In genomic region chr17:69479756-69480155, GRCh38 we compare ENCODE assay signal across 8 cellular contexts.
DNase-seq lines count a peak whose midpoint lies in the region; ATAC-seq and TF ChIP-seq lines count a peak whose summit lies in the region.
"Not testable (repeated sequence)": the region's sequence is repeated elsewhere in the genome, so short reads cannot be mapped to it uniquely, and the experiment has no call there.

No MANE protein-coding gene starts in this region.

- peak overlapping the region; percentile 94 for H3K27ac Mint-ChIP-seq in MCF 10A (ENCODE audit: low read depth, unreplicated experiment)

- not testable (repeated sequence) for DNase-seq in MCF 10A (ENCODE audit: unreplicated experiment); mammary epithelial cell; left ventricle myocardium inferior
- DNase-seq in psoas muscle (peak in 1 of 2 donors; percentile 67), gastrocnemius medialis (peak in 1 of 2 donors; percentile 52)

- H3K4me1 Mint-ChIP-seq in MCF 10A (ENCODE audit: insufficient read depth, unreplicated experiment), result peaks cover 21% of the 10 kb centered on the region

- H3K9ac ChIP-seq in mammary epithelial cell (ENCODE audit: insufficient read depth, low read length); subcutaneous abdominal adipose tissue (ENCODE audit: low read length in 5 of 5): not testable (repeated sequence)

- H3K4me2 ChIP-seq in mammary epithelial cell (ENCODE audit: insufficient read depth, low read depth, low read length), result peak overlapping the region; percentile 31

- H3K9me3 Mint-ChIP-seq in MCF 10A (ENCODE audit: unreplicated experiment), result not testable (repeated sequence)

- H3K27me3 ChIP-seq in mammary epithelial cell (ENCODE audit: insufficient read depth, low read length); left ventricle myocardium inferior (ENCODE audit: low read depth); psoas muscle (ENCODE audit: insufficient read depth in 3 of 3, low read length in 2 of 3); gastrocnemius medialis; subcutaneous abdominal adipose tissue (ENCODE audit: control insufficient read depth in 5 of 5, insufficient read depth in 4 of 5, low read length in 5 of 5): not testable (repeated sequence)

- not testable (repeated sequence) for H3K4me3 ChIP-seq in mammary epithelial cell (replicated peaks in 1 of 3; ENCODE audit: insufficient read depth in 1 of 3, low read depth in 2 of 3, low read length in 3 of 3); left ventricle myocardium inferior
- H3K4me3 ChIP-seq in psoas muscle (peak overlapping the region; percentile 59), gastrocnemius medialis (peak overlapping the region; percentile 49 to 62 (median 56)), subcutaneous abdominal adipose tissue (ENCODE audit: low read depth in 1 of 5, low read length in 5 of 5) (peak overlapping the region in 1 of 5 donors; percentile 31)

- WGBS in mammary epithelial cell (ENCODE audit: low coverage, missing lambda C conversion rate), result 42% methylated on average over 6 of the region's 7 CpGs
- 40 to 57% (median 42%) methylated on average over 7 of the region's 7 CpGs for WGBS in psoas muscle, 3 donors

- in situ Hi-C loops in mammary epithelial cell (cut with MboI; ENCODE audit: low sequenced_read_pairs in 2 of 2); gastrocnemius medialis (cut with MboI; ENCODE audit: low sequenced_read_pairs in 4 of 4): not testable (repeated sequence)

- H3K4me1 ChIP-seq in mammary epithelial cell (ENCODE audit: insufficient read depth, low read length), result peaks cover 12% of the 10 kb centered on the region
- H3K4me1 ChIP-seq in left ventricle myocardium inferior, result peaks cover 13% of the 10 kb centered on the region
- H3K4me1 ChIP-seq in psoas muscle, result peaks cover 14% of the 10 kb centered on the region
- peaks cover 19 to 49% of the 10 kb centered on the region in 2 donors for H3K4me1 ChIP-seq in gastrocnemius medialis
- peaks cover 3 to 21% (median 12%) of the 10 kb centered on the region in 5 donors for H3K4me1 ChIP-seq in subcutaneous abdominal adipose tissue (ENCODE audit: control insufficient read depth in 5 of 5, insufficient read depth in 5 of 5, low read length in 5 of 5)

- ATAC-seq in psoas muscle, result peak in 3 of 4 donors; percentile 14 to 50 (median 47)
- ATAC-seq in gastrocnemius medialis, result peak; percentile 13 to 18

- POLR2A ChIA-PET in MCF 10A (lab: Yijun Ruan, JAX), result interaction anchor here (0.7 to 2.4 kb wide), 11 partner anchors 8 to 536 kb away, joined by 3 to 10 read pairs (median 5); partner anchors contain the start of genes ABCA5 and MAP2K6

- not testable (repeated sequence) for H3K27me3 Mint-ChIP-seq in MCF 10A (ENCODE audit: insufficient read depth, unreplicated experiment)

- H3K27ac ChIP-seq in C4-2B (peak overlapping the region; percentile 40), VCaP (peak overlapping the region; percentile 77), mammary epithelial cell (ENCODE audit: insufficient read depth, low read depth, low read length) (peak overlapping the region; percentile 49), left ventricle myocardium inferior (replicated peaks) (peak overlapping the region; percentile 30), psoas muscle (peak overlapping the region; percentile 80), gastrocnemius medialis (peak overlapping the region; percentile 85 to 96 (median 95)), subcutaneous abdominal adipose tissue (ENCODE audit: low read depth, low read length) (peak overlapping the region; percentile 27)

- BruUV-seq in MCF 10A (replicated peaks; lab: Mats Ljungman, UMichigan), result not testable (repeated sequence)
- BruUV-seq in mammary epithelial cell (replicated peaks; lab: Mats Ljungman, UMichigan), result TSS peak; percentile 98

- not testable (repeated sequence) for TF ChIP-seq POLR2A in gastrocnemius medialis (IDR thresholded peaks at IDR 0.05)

- not testable (repeated sequence) for H3K79me2 ChIP-seq in mammary epithelial cell (ENCODE audit: insufficient read depth, low read length)

- H3K36me3 Mint-ChIP-seq in MCF 10A (ENCODE audit: insufficient read depth, unreplicated experiment), result not testable (repeated sequence)

- H2AFZ ChIP-seq in mammary epithelial cell (ENCODE audit: low read depth, low read length), result peak overlapping the region; percentile 66

- CTCF ChIA-PET in MCF 10A (lab: Yijun Ruan, JAX), result interaction anchor here (1.9 kb wide), 1 partner anchor 47 kb away, joined by 9 read pairs; no protein-coding TSS in a partner anchor
- CTCF ChIA-PET in mammary epithelial cell (lab: Charles Lee; ENCODE audit: low non-redundant PET), result not testable (repeated sequence)

- peak overlapping the region; percentile 49 for H3K4me3 Mint-ChIP-seq in MCF 10A (ENCODE audit: unreplicated experiment)

- TF ChIP-seq CTCF in C4-2B (conservative IDR thresholded peaks at IDR 0.05); VCaP (conservative IDR thresholded peaks at IDR 0.05); MCF 10A (IDR thresholded peaks at IDR 0.05; ENCODE audit: unreplicated experiment); mammary epithelial cell (conservative IDR thresholded peaks at IDR 0.05 in 1 of 2, IDR thresholded peaks at IDR 0.05 in 1 of 2; ENCODE audit: extremely low read depth in 1 of 2, insufficient read depth in 1 of 2, low read depth in 1 of 2, low read length in 2 of 2); left ventricle myocardium inferior (IDR thresholded peaks at IDR 0.05; ENCODE audit: borderline replicate concordance); psoas muscle (IDR thresholded peaks at IDR 0.05); gastrocnemius medialis (IDR thresholded peaks at IDR 0.05 in 4 of 5, conservative IDR thresholded peaks at IDR 0.05 in 1 of 5): not testable (repeated sequence)

- dilution Hi-C loops in mammary epithelial cell (cut with HindIII; ENCODE audit: low sequenced_read_pairs), result not testable (repeated sequence)

- not testable (repeated sequence) for H3K36me3 ChIP-seq in mammary epithelial cell (ENCODE audit: insufficient read depth, low read length); left ventricle myocardium inferior; psoas muscle (ENCODE audit: insufficient read depth in 1 of 2, low read depth in 1 of 2); gastrocnemius medialis; subcutaneous abdominal adipose tissue (ENCODE audit: control insufficient read depth in 5 of 5, insufficient read depth in 5 of 5, low read length in 5 of 5)

- H3K9me3 ChIP-seq in mammary epithelial cell (replicated peaks; ENCODE audit: insufficient read depth, low read length); left ventricle myocardium inferior (replicated peaks); psoas muscle; gastrocnemius medialis; subcutaneous abdominal adipose tissue (ENCODE audit: control insufficient read depth in 5 of 5, low read length in 5 of 5): not testable (repeated sequence)

- H4K20me1 ChIP-seq in mammary epithelial cell (ENCODE audit: insufficient read depth, low read length), result not testable (repeated sequence)

- intact Hi-C loops in MCF 10A (cut with micrococcal nuclease); mammary epithelial cell (cut with micrococcal nuclease); left ventricle myocardium inferior (cut with micrococcal nuclease): not testable (repeated sequence)
- intact Hi-C loops in psoas muscle (cut with DNase I) (loop anchor here in 1 of 2 donors (2.0 kb wide), 1 partner anchor 19 kb away; no protein-coding TSS in a partner anchor), gastrocnemius medialis (cut with DNase I; ENCODE audit: low total_unique reads) (loop anchor here (1.0 kb wide), 1 partner anchor 18 kb away; no protein-coding TSS in a partner anchor)

Comparison
In these comparisons a context has a peak if more than half of its experiments do, and no peak if none do; other contexts are left out.
1. H3K27ac ChIP-seq: peak in every context shown above with its lines; median percentile 95 in gastrocnemius medialis; 80 in psoas muscle; 77 in VCaP; 49 in mammary epithelial cell; 40 in C4-2B; 30 in left ventricle myocardium inferior; 27 in subcutaneous abdominal adipose tissue.